In genomic region chr11:47426062-47426956, GRCh38 we compare ENCODE assay signal across 1 cellular context.
TF ChIP-seq lines count a peak whose summit lies in the region.

TSS of gene PSMC3 (minus strand) at chr11:47426439. CDS start at chr11:47426279, 160 bp downstream.

TF ChIP-seq in GM12878, 131 proteins besides CTCF, POLR2A, EP300 and RAD21 (continued from another document and continues in another):
- TF ChIP-seq PKNOX1 (IDR thresholded peaks at IDR 0.05) (peak; percentile 26; the same call in 1 of the 2 replicates), RFX5 (IDR thresholded peaks at IDR 0.05; ENCODE audit: low read depth, low read length) (no peak), MTA3 (IDR thresholded peaks at IDR 0.05; ENCODE audit: borderline replicate concordance, low read length) (no peak), JUND (IDR thresholded peaks at IDR 0.05; ENCODE audit: low read depth, low read length) (no peak), NFYA (IDR thresholded peaks at IDR 0.05; ENCODE audit: borderline replicate concordance, low read depth, low read length) (no peak), RELA (IDR thresholded peaks at IDR 0.05; ENCODE audit: borderline replicate concordance, partially characterized antibody) (peak; percentile 68), NR2F1 (conservative IDR thresholded peaks at IDR 0.05) (peak; percentile 14; the same call in 1 of the 2 replicates), EZH2 (IDR thresholded peaks at IDR 0.05; ENCODE audit: borderline replicate concordance, control insufficient read depth, low read depth, low read length) (no peak), RCOR1 (conservative IDR thresholded peaks at IDR 0.05; ENCODE audit: low read depth, low read length) (0 out of 2 replicates have a peak, but pooled peaks have one; percentile 74), PML (IDR thresholded peaks at IDR 0.05; ENCODE audit: low read length) (peak; percentile 82; the same call in 1 of the 2 replicates), BHLHE40 (IDR thresholded peaks at IDR 0.05; ENCODE audit: borderline replicate concordance in 1 of 2, low read depth in 2 of 2, low read length in 1 of 2) (peak; percentile 84 to 91), ETV6 (conservative IDR thresholded peaks at IDR 0.05 in 1 of 2, IDR thresholded peaks at IDR 0.05 in 1 of 2; ENCODE audit: borderline replicate concordance in 1 of 2, low read depth in 1 of 2) (no peak), MTA2 (IDR thresholded peaks at IDR 0.05; ENCODE audit: low read depth) (no peak), GABPA (IDR thresholded peaks at IDR 0.05; ENCODE audit: low read depth) (peak; percentile 91), TCF7 (IDR thresholded peaks at IDR 0.05; ENCODE audit: borderline replicate concordance) (no peak), TAF1 (IDR thresholded peaks at IDR 0.05; ENCODE audit: borderline replicate concordance, low read depth, low read length) (peak; percentile 99), ZBTB40 (IDR thresholded peaks at IDR 0.05; ENCODE audit: borderline replicate concordance) (peak; percentile 90), RB1 (IDR thresholded peaks at IDR 0.05; ENCODE audit: borderline replicate concordance) (peak; percentile 84; the same call in 1 of the 2 replicates), FOXM1 (IDR thresholded peaks at IDR 0.05; ENCODE audit: low read depth, low read length) (no peak), E4F1 (IDR thresholded peaks at IDR 0.05; ENCODE audit: borderline replicate concordance, partially characterized antibody) (peak; percentile 52), ZNF622 (IDR thresholded peaks at IDR 0.05) (no peak), CREM (IDR thresholded peaks at IDR 0.05; ENCODE audit: low read depth) (0 out of 2 replicates have a peak, but pooled peaks have one; percentile 68), WRNIP1 (IDR thresholded peaks at IDR 0.05; ENCODE audit: borderline replicate concordance, low read depth, low read length) (no peak), PBX3 (IDR thresholded peaks at IDR 0.05; ENCODE audit: insufficient replicate concordance, low read depth, low read length) (no peak), NR2C2 (IDR thresholded peaks at IDR 0.05; ENCODE audit: borderline replicate concordance, control insufficient read depth, insufficient read length, low read depth) (no peak), USF1 (IDR thresholded peaks at IDR 0.05; ENCODE audit: borderline replicate concordance, extremely low read length, insufficient read depth, low read depth, low read length) (peak; percentile 8), IRF5 (IDR thresholded peaks at IDR 0.05; ENCODE audit: borderline replicate concordance) (no peak), YY1 (IDR thresholded peaks at IDR 0.05; ENCODE audit: low read depth, low read length) (peak; percentile 98), NKRF (conservative IDR thresholded peaks at IDR 0.05) (peak; percentile 64; the same call in 1 of the 2 replicates), SREBF1 (IDR thresholded peaks at IDR 0.05; ENCODE audit: low read length) (no peak; the same call in 1 of the 2 replicates), ESRRA (IDR thresholded peaks at IDR 0.05; ENCODE audit: low read length) (no peak), TBL1XR1 (IDR thresholded peaks at IDR 0.05; ENCODE audit: low read depth, low read length) (no peak), SP1 (IDR thresholded peaks at IDR 0.05; ENCODE audit: low read depth, low read length) (peak; percentile 50), STAT1 (conservative IDR thresholded peaks at IDR 0.05) (peak; percentile 91), HSF1 (IDR thresholded peaks at IDR 0.05; ENCODE audit: low read depth, low read length) (no peak), HCFC1 (IDR thresholded peaks at IDR 0.05; ENCODE audit: low read length) (peak; percentile 88), LARP7 (IDR thresholded peaks at IDR 0.05) (peak; percentile 98), ZNF384 (IDR thresholded peaks at IDR 0.05; ENCODE audit: borderline replicate concordance, low read depth, low read length) (no peak), CREB1 (IDR thresholded peaks at IDR 0.05; ENCODE audit: low read depth) (peak; percentile 82), ATF7 (IDR thresholded peaks at IDR 0.05; ENCODE audit: low read depth) (peak; percentile 71), SUPT20H (IDR thresholded peaks at IDR 0.05; ENCODE audit: borderline replicate concordance, control insufficient read depth, low read depth, low read length) (no peak), MEF2B (IDR thresholded peaks at IDR 0.05; ENCODE audit: partially characterized antibody, poor library complexity, severe bottlenecking) (peak; percentile 57), ATF3 (IDR thresholded peaks at IDR 0.05; ENCODE audit: borderline replicate concordance, extremely low read depth, low read depth, low read length) (no peak), SMC3 (IDR thresholded peaks at IDR 0.05; ENCODE audit: borderline replicate concordance, low read length) (no peak), BCLAF1 (IDR thresholded peaks at IDR 0.05) (no peak)
